In genomic region chr20:31603822-31604566, GRCh38 we compare ENCODE assay signal across 8 cellular contexts. TPM values are rescaled to one million over a fixed set of nuclear protein-coding genes. Genes with fewer than 3 reads are reported as not detected.
A peak's percentile ranks its signal among the peaks of the same experiment; 100 is the strongest.
DNase-seq lines count a peak whose midpoint lies in the region; ATAC-seq lines count a peak whose summit lies in the region.

No MANE protein-coding gene starts in this region.

- H3K4me3 Mint-ChIP-seq in dendritic cell treated with granulocyte-macrophage colony-stimulating factor and Interleukin-4, amounts not matched to agents 40 ng/mL and 50 ng/mL, for 4 days: peak overlapping the region; percentile 91

- H3K36me3 Mint-ChIP-seq in dendritic cell treated with granulocyte-macrophage colony-stimulating factor and Interleukin-4, amounts not matched to agents 40 ng/mL and 50 ng/mL, for 4 days (ENCODE audit: low read depth): no peaks in the 10 kb centered on the region

- peaks cover 37% of the 10 kb centered on the region for H3K4me1 Mint-ChIP-seq in dendritic cell treated with granulocyte-macrophage colony-stimulating factor and Interleukin-4, amounts not matched to agents 40 ng/mL and 50 ng/mL, for 4 days (ENCODE audit: low read depth)

- peak overlapping the region; percentile 50 for H3K27ac Mint-ChIP-seq in dendritic cell treated with granulocyte-macrophage colony-stimulating factor and Interleukin-4, amounts not matched to agents 40 ng/mL and 50 ng/mL, for 4 days

- intact Hi-C loops in dendritic cell treated with granulocyte-macrophage colony-stimulating factor and Interleukin-4, amounts not matched to agents 40 ng/mL and 50 ng/mL, for 4 days (cut with micrococcal nuclease): loop anchor here (2.0 kb wide), 1 partner anchor 31 kb away; no protein-coding TSS in a partner anchor

- H3K27me3 Mint-ChIP-seq in dendritic cell treated with granulocyte-macrophage colony-stimulating factor and Interleukin-4, amounts not matched to agents 40 ng/mL and 50 ng/mL, for 4 days: peaks cover 49% of the 10 kb centered on the region

- DNase-seq in NCI-H748 treated with DMSO at 0.1 percent for 48 hours (lab: John Stamatoyannopoulos, UW): peak; percentile 98
- DNase-seq in activated CD4-positive, alpha-beta T cell treated with anti-CD3 and anti-CD28 coated beads, Interleukin-2, amount 50 U/mL, for 1 hour: peak; percentile 78
- peak; percentile 95 for DNase-seq in left lobe of liver (ENCODE audit: low spot score)
- peak; percentile 33 to 62 (median 40) for DNase-seq in stimulated activated CD4-positive, alpha-beta T cell treated with anti-CD3 and anti-CD28 coated beads, Interleukin-1b, Interleukin-23, amount 100 ng/mL, for 24 hours (ENCODE audit: low read depth in 4 of 4, low spot score in 1 of 4)

- no peaks in the 10 kb centered on the region for H3K9me3 Mint-ChIP-seq in dendritic cell treated with granulocyte-macrophage colony-stimulating factor and Interleukin-4, amounts not matched to agents 40 ng/mL and 50 ng/mL, for 4 days

- ATAC-seq in GM18511 (IDR thresholded peaks at IDR 0.05; ENCODE audit: unreplicated experiment) (peak; percentile 53), HG03565 (IDR thresholded peaks at IDR 0.05; ENCODE audit: unreplicated experiment) (peak; percentile 33), left lobe of liver (peak; percentile 57), HG02970 (IDR thresholded peaks at IDR 0.05; ENCODE audit: low FRiP score, unreplicated experiment) (no peak)

RNA-seq across cellular contexts. Expression of gene ID1, which starts 1.1 kb away (rescaled TPM):
- total RNA-seq in left lobe of liver: 37.2 TPM

RNA-seq across cellular contexts. Expression of gene COX4I2, which starts 33.7 kb away (rescaled TPM):
- total RNA-seq in left lobe of liver: not detected

Comparison
In these comparisons a context has a peak if more than half of its experiments do, and no peak if none do; other contexts are left out.
1. DNase-seq: peak in every context shown above with its lines; median percentile 98 in NCI-H748 treated with DMSO at 0.1 percent for 48 hours; 95 in left lobe of liver; 78 in activated CD4-positive, alpha-beta T cell treated with anti-CD3 and anti-CD28 coated beads, Interleukin-2, amount 50 U/mL, for 1 hour; 40 in stimulated activated CD4-positive, alpha-beta T cell treated with anti-CD3 and anti-CD28 coated beads, Interleukin-1b, Interleukin-23, amount 100 ng/mL, for 24 hours.